ENCODE assay signal across 2 cellular contexts in the genomic region with DNA sequence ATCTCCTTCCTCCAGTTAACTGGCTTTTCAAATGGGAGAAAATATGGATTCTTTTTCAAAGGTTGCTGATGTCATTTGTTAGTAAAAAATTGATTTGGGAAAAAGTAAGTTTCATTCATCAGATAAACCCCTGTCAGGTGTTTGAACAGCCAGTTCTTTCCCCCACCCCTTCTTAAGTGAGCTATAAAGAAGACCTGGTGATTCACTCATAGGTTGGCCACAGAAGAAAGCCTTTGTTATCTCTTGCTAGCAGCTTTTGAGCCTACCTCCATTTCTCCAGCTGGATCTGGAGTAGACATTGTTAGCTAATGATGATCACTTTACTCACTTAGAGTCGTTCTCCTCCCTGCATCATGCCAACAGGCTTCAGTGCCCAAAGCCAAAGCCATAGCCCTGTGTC.
TF ChIP-seq lines count a peak whose summit lies in the region.

No MANE protein-coding gene starts in this region.

TF ChIP-seq in K562, 482 proteins besides CTCF, POLR2A, EP300 and RAD21 (continued from another document and continues in another):
- TF ChIP-seq, protein P1, sequence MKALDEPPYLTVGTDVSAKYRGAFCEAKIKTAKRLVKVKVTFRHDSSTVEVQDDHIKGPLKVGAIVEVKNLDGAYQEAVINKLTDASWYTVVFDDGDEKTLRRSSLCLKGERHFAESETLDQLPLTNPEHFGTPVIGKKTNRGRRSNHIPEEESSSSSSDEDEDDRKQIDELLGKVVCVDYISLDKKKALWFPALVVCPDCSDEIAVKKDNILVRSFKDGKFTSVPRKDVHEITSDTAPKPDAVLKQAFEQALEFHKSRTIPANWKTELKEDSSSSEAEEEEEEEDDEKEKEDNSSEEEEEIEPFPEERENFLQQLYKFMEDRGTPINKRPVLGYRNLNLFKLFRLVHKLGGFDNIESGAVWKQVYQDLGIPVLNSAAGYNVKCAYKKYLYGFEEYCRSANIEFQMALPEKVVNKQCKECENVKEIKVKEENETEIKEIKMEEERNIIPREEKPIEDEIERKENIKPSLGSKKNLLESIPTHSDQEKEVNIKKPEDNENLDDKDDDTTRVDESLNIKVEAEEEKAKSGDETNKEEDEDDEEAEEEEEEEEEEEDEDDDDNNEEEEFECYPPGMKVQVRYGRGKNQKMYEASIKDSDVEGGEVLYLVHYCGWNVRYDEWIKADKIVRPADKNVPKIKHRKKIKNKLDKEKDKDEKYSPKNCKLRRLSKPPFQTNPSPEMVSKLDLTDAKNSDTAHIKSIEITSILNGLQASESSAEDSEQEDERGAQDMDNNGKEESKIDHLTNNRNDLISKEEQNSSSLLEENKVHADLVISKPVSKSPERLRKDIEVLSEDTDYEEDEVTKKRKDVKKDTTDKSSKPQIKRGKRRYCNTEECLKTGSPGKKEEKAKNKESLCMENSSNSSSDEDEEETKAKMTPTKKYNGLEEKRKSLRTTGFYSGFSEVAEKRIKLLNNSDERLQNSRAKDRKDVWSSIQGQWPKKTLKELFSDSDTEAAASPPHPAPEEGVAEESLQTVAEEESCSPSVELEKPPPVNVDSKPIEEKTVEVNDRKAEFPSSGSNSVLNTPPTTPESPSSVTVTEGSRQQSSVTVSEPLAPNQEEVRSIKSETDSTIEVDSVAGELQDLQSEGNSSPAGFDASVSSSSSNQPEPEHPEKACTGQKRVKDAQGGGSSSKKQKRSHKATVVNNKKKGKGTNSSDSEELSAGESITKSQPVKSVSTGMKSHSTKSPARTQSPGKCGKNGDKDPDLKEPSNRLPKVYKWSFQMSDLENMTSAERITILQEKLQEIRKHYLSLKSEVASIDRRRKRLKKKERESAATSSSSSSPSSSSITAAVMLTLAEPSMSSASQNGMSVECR (CRISPR knock-in tag; IDR thresholded peaks at IDR 0.05): no peak
- no peak for TF ChIP-seq ZKSCAN3 (CRISPR knock-in tag; IDR thresholded peaks at IDR 0.05)
- peak; percentile 96 for TF ChIP-seq ARID1B (IDR thresholded peaks at IDR 0.05)
- TF ChIP-seq CCNT2 (IDR thresholded peaks at IDR 0.05; ENCODE audit: borderline replicate concordance, extremely low read depth, insufficient read length, low read depth, low read length): peak; percentile 56
- 0 out of 2 replicates have a peak, but pooled peaks have one; percentile 56 for TF ChIP-seq NBN (IDR thresholded peaks at IDR 0.05; ENCODE audit: low read depth)
- peak; percentile 64 for TF ChIP-seq NFIC (IDR thresholded peaks at IDR 0.05)
- TF ChIP-seq, protein P2, sequence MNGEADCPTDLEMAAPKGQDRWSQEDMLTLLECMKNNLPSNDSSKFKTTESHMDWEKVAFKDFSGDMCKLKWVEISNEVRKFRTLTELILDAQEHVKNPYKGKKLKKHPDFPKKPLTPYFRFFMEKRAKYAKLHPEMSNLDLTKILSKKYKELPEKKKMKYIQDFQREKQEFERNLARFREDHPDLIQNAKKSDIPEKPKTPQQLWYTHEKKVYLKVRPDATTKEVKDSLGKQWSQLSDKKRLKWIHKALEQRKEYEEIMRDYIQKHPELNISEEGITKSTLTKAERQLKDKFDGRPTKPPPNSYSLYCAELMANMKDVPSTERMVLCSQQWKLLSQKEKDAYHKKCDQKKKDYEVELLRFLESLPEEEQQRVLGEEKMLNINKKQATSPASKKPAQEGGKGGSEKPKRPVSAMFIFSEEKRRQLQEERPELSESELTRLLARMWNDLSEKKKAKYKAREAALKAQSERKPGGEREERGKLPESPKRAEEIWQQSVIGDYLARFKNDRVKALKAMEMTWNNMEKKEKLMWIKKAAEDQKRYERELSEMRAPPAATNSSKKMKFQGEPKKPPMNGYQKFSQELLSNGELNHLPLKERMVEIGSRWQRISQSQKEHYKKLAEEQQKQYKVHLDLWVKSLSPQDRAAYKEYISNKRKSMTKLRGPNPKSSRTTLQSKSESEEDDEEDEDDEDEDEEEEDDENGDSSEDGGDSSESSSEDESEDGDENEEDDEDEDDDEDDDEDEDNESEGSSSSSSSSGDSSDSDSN (IDR thresholded peaks at IDR 0.05; ENCODE audit: borderline replicate concordance in 1 of 2, low read depth in 2 of 2, low read length in 2 of 2): no peak
- no peak for TF ChIP-seq XRCC4 (IDR thresholded peaks at IDR 0.05; ENCODE audit: extremely low read depth, insufficient read depth, insufficient read length)
- TF ChIP-seq ESRRB (CRISPR knock-in tag; IDR thresholded peaks at IDR 0.05; ENCODE audit: borderline replicate concordance): no peak
- TF ChIP-seq NCOA4 (IDR thresholded peaks at IDR 0.05; ENCODE audit: partially characterized antibody): no peak
- no peak for TF ChIP-seq MCM7 (IDR thresholded peaks at IDR 0.05)
- TF ChIP-seq BHLHE40 (IDR thresholded peaks at IDR 0.05; ENCODE audit: low read length): no peak
- no peak for TF ChIP-seq RNF2 (IDR thresholded peaks at IDR 0.05)
- TF ChIP-seq ZNF311 (CRISPR knock-in tag; IDR thresholded peaks at IDR 0.05): no peak
- no peak for TF ChIP-seq SRSF7 (optimal IDR thresholded peaks at IDR 0.05; ENCODE audit: low read depth, low read length)
- TF ChIP-seq POLR2G (IDR thresholded peaks at IDR 0.05; ENCODE audit: low read depth, low read length): no peak
- TF ChIP-seq MAFG (tag; conservative IDR thresholded peaks at IDR 0.05): no peak
- TF ChIP-seq ATF7 (IDR thresholded peaks at IDR 0.05): peak; percentile 66; the same call in 1 of the 2 replicates

TF ChIP-seq in HepG2, 621 proteins besides CTCF, POLR2A, EP300 and RAD21 (continued from another document):
- TF ChIP-seq, protein P3, sequence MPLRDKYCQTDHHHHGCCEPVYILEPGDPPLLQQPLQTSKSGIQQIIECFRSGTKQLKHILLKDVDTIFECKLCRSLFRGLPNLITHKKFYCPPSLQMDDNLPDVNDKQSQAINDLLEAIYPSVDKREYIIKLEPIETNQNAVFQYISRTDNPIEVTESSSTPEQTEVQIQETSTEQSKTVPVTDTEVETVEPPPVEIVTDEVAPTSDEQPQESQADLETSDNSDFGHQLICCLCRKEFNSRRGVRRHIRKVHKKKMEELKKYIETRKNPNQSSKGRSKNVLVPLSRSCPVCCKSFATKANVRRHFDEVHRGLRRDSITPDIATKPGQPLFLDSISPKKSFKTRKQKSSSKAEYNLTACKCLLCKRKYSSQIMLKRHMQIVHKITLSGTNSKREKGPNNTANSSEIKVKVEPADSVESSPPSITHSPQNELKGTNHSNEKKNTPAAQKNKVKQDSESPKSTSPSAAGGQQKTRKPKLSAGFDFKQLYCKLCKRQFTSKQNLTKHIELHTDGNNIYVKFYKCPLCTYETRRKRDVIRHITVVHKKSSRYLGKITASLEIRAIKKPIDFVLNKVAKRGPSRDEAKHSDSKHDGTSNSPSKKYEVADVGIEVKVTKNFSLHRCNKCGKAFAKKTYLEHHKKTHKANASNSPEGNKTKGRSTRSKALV (CRISPR knock-in tag; IDR thresholded peaks at IDR 0.05): no peak
- no peak for TF ChIP-seq NFKB2 (CRISPR knock-in tag; IDR thresholded peaks at IDR 0.05; ENCODE audit: borderline replicate concordance)
- no peak for TF ChIP-seq NFIB (CRISPR knock-in tag; IDR thresholded peaks at IDR 0.05; ENCODE audit: borderline replicate concordance)
- TF ChIP-seq FLYWCH1 (CRISPR knock-in tag; IDR thresholded peaks at IDR 0.05): no peak
- TF ChIP-seq ZSCAN31 (CRISPR knock-in tag; IDR thresholded peaks at IDR 0.05; ENCODE audit: low read depth): no peak
- TF ChIP-seq, protein P4, sequence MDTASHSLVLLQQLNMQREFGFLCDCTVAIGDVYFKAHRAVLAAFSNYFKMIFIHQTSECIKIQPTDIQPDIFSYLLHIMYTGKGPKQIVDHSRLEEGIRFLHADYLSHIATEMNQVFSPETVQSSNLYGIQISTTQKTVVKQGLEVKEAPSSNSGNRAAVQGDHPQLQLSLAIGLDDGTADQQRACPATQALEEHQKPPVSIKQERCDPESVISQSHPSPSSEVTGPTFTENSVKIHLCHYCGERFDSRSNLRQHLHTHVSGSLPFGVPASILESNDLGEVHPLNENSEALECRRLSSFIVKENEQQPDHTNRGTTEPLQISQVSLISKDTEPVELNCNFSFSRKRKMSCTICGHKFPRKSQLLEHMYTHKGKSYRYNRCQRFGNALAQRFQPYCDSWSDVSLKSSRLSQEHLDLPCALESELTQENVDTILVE (CRISPR knock-in tag; IDR thresholded peaks at IDR 0.05): no peak
- no peak for TF ChIP-seq ZNF260 (CRISPR knock-in tag; IDR thresholded peaks at IDR 0.05; ENCODE audit: borderline replicate concordance, low read depth)
- TF ChIP-seq, protein P5, sequence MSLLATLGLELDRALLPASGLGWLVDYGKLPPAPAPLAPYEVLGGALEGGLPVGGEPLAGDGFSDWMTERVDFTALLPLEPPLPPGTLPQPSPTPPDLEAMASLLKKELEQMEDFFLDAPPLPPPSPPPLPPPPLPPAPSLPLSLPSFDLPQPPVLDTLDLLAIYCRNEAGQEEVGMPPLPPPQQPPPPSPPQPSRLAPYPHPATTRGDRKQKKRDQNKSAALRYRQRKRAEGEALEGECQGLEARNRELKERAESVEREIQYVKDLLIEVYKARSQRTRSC (CRISPR knock-in tag; IDR thresholded peaks at IDR 0.05; ENCODE audit: low read depth): no peak
- no peak for TF ChIP-seq MEIS2 (CRISPR knock-in tag; IDR thresholded peaks at IDR 0.05)
- TF ChIP-seq, protein P6, sequence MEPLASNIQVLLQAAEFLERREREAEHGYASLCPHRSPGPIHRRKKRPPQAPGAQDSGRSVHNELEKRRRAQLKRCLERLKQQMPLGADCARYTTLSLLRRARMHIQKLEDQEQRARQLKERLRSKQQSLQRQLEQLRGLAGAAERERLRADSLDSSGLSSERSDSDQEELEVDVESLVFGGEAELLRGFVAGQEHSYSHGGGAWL (CRISPR knock-in tag; IDR thresholded peaks at IDR 0.05): no peak
- TF ChIP-seq CEBPG (CRISPR knock-in tag; IDR thresholded peaks at IDR 0.05): no peak
- no peak for TF ChIP-seq ZNF768 (CRISPR knock-in tag; IDR thresholded peaks at IDR 0.05)
- TF ChIP-seq HNF4G (IDR thresholded peaks at IDR 0.05; ENCODE audit: borderline replicate concordance, low read depth, low read length): no peak
- no peak for TF ChIP-seq HNF4G (CRISPR knock-in tag; IDR thresholded peaks at IDR 0.05; ENCODE audit: borderline replicate concordance, low read depth)
- no peak for TF ChIP-seq RBAK (CRISPR knock-in tag; IDR thresholded peaks at IDR 0.05)
- TF ChIP-seq SMAD1 (CRISPR knock-in tag; IDR thresholded peaks at IDR 0.05; ENCODE audit: borderline replicate concordance, low read depth): no peak
- TF ChIP-seq KLF15 (CRISPR knock-in tag; IDR thresholded peaks at IDR 0.05; ENCODE audit: borderline replicate concordance): no peak
